In genomic region chr11:133841279-133842043, GRCh38 we compare ENCODE assay signal across 22 cellular contexts. TPM values are rescaled to one million over a fixed set of nuclear protein-coding genes. Genes with fewer than 3 reads are reported as not detected.
DNase-seq lines count a peak whose midpoint lies in the region; TF ChIP-seq lines count a peak whose summit lies in the region.
"Had no signal": no experiment of that assay in that cellular context is flagged by ENCODE, and none has a peak within 500 bp of the region (broad histone marks: within the 10 kb centered on the region; RNA-seq: fewer than 3 reads in every experiment).

No MANE protein-coding gene starts in this region.

- no peak for TF ChIP-seq POLR2A in vagina (IDR thresholded peaks at IDR 0.05)

- H3K4me1 ChIP-seq in vagina (no peaks in the 10 kb centered on the region), right atrium auricular region (no peaks in the 10 kb centered on the region)
- H3K4me1 ChIP-seq: BE2C had no signal

- DNase-seq in activated effector memory CD4-positive, alpha-beta T cell treated with anti-CD3 and anti-CD28 coated beads, Interleukin-2, amount 50 U/mL, for 16 hours = peak; percentile 41
- DNase-seq in activated effector memory CD4-positive, alpha-beta T cell treated with Interleukin-2 at 50 U/mL for 16 hours = no peak
- DNase-seq in coronary artery (ENCODE audit: low spot score) = peak; percentile 58
- peak; percentile 1 for DNase-seq in myocyte (ENCODE audit: low read depth)
- DNase-seq in vagina (ENCODE audit: extremely low spot score in 2 of 2) = peak; percentile 47 to 82
- no peak for DNase-seq in right atrium auricular region (ENCODE audit: low spot score)
- DNase-seq in stimulated activated naive CD4-positive, alpha-beta T cell treated with Interleukin-2 at 50 U/mL for 16 hours (lab: John Stamatoyannopoulos, UW) = no peak
- DNase-seq in central memory CD4-positive, alpha-beta T cell = no peak
- DNase-seq: 8988T; BE2C; Calu3; CD4-positive, alpha-beta T cell; DMS53; Kasumi-1; MM.1S; NCI-H1105; NCI-H1694; NCI-H524 had no signal

- H3K9me3 ChIP-seq in vagina = no peaks in the 10 kb centered on the region
- peaks cover 0 to 11% of the 10 kb centered on the region in 2 donors for H3K9me3 ChIP-seq in right atrium auricular region
- H3K9me3 ChIP-seq: BE2C had no signal

- H3K4me3 ChIP-seq in coronary artery (no peak overlapping the region), vagina (no peak overlapping the region), right atrium auricular region (no peak overlapping the region)

- intact Hi-C loops in vagina (cut with DNase I) = no loop called here

- no peaks in the 10 kb centered on the region for H3K27me3 ChIP-seq in vagina
- no peaks in the 10 kb centered on the region for H3K27me3 ChIP-seq in right atrium auricular region

- H3K27ac ChIP-seq in coronary artery = no peak overlapping the region
- H3K27ac ChIP-seq in vagina = no peak overlapping the region
- H3K27ac ChIP-seq in right atrium auricular region = no peak overlapping the region

- H3K36me3 ChIP-seq in vagina = no peaks in the 10 kb centered on the region
- no peaks in the 10 kb centered on the region for H3K36me3 ChIP-seq in right atrium auricular region
- H3K36me3 ChIP-seq: BE2C had no signal

- TF ChIP-seq CTCF in coronary artery (IDR thresholded peaks at IDR 0.05) (no peak), vagina (IDR thresholded peaks at IDR 0.05) (no peak), right atrium auricular region (IDR thresholded peaks at IDR 0.05) (no peak)

RNA-seq across cellular contexts. Expression of gene SPATA19, which starts 3.9 kb away (rescaled TPM):
- total RNA-seq in myocyte (not detected in 2 replicates), vagina (not detected), right atrium auricular region (not detected)
- not detected for polyA plus RNA-seq in myocyte (2012)
- total RNA-seq: Calu3; CD4-positive, alpha-beta T cell; H1; HT1080; Right ventricle myocardium inferior had no signal
- polyA plus RNA-seq: H1, IgD-negative memory B cell had no signal

Comparison
In these comparisons a context has a peak if more than half of its experiments do, and no peak if none do; other contexts are left out.
1. DNase-seq: peak in activated effector memory CD4-positive, alpha-beta T cell treated with anti-CD3 and anti-CD28 coated beads, Interleukin-2, amount 50 U/mL, for 16 hours (single experiment), coronary artery (single experiment), myocyte (single experiment) and vagina (2 of 2); none in activated effector memory CD4-positive, alpha-beta T cell treated with Interleukin-2 at 50 U/mL for 16 hours (single experiment), right atrium auricular region (single experiment), stimulated activated naive CD4-positive, alpha-beta T cell treated with Interleukin-2 at 50 U/mL for 16 hours (single experiment) and central memory CD4-positive, alpha-beta T cell (single experiment).